In genomic region chr12:64175254-64175945, GRCh38 we compare ENCODE assay signal across 1 cellular context.
TF ChIP-seq lines count a peak whose summit lies in the region.

No MANE protein-coding gene starts in this region.

TF ChIP-seq in GM12878, 131 proteins besides CTCF, POLR2A, EP300 and RAD21 (continued from another document):
- TF ChIP-seq ZBTB40 (IDR thresholded peaks at IDR 0.05; ENCODE audit: borderline replicate concordance) = no peak
- no peak for TF ChIP-seq KAT2A (conservative IDR thresholded peaks at IDR 0.05; ENCODE audit: control insufficient read depth, low read depth, low read length)
- peak; percentile 31; the same call in 1 of the 2 replicates for TF ChIP-seq BMI1 (IDR thresholded peaks at IDR 0.05; ENCODE audit: borderline replicate concordance)
